Comparison of ENCODE assay signal across 10 cellular contexts in genomic region chr15:50262533-50262932, GRCh38. TPM values are rescaled to one million over a fixed set of nuclear protein-coding genes. Genes with fewer than 3 reads are reported as not detected.
DNase-seq lines count a peak whose midpoint lies in the region; ATAC-seq, FAIRE-seq and TF ChIP-seq lines count a peak whose summit lies in the region.
"Had no signal": no experiment of that assay in that cellular context is flagged by ENCODE, and none has a peak within 500 bp of the region (broad histone marks: within the 10 kb centered on the region; RNA-seq: fewer than 3 reads in every experiment).

No MANE protein-coding gene starts in this region.

- H3K9me3 Mint-ChIP-seq in CD4-positive, CD25-positive, alpha-beta regulatory T cell: peaks cover 0 to 7% (median 1%) of the 10 kb centered on the region in 7 donors
- peaks cover 6% of the 10 kb centered on the region for H3K9me3 Mint-ChIP-seq in activated T-helper 2 cell treated with anti-CD3 and anti-CD28 coated beads, Interferon-gamma antibody, Interleukin-2, Interleukin-4, amounts not matched to agents 10 μg/mL and 5 μg/mL and 100 μg/mL, durations not matched to agents 14 hours and 24 hours and 36 hours

- H3K9ac ChIP-seq in neuronal stem cell (ENCODE audit: low read depth, low read length, poor library complexity) (no peak overlapping the region), HepG2 (ENCODE audit: insufficient read depth, low read depth, low read length) (no peak overlapping the region)

- H3K18ac ChIP-seq in neuronal stem cell (ENCODE audit: low read length): peak overlapping the region; percentile 50

- POLR2A ChIA-PET in HepG2 (lab: Yijun Ruan, JAX): no interaction called here

- no peak overlapping the region for H4K91ac ChIP-seq in neuronal stem cell (ENCODE audit: low read depth, low read length, poor library complexity)

- ATAC-seq in CD4-positive, CD25-positive, alpha-beta regulatory T cell (ENCODE audit: low read depth in 2 of 2): peak; percentile 61 to 71
- no peak for ATAC-seq in HepG2
- no peak for ATAC-seq in GM19467 (IDR thresholded peaks at IDR 0.05; ENCODE audit: unreplicated experiment)

- H3K14ac ChIP-seq in neuronal stem cell (ENCODE audit: low read length): peak overlapping the region; percentile 17

- DNase-seq in CD4-positive, CD25-positive, alpha-beta regulatory T cell: peak in 2 of 3 donors; percentile 24 to 76
- DNase-seq in SKM-1 treated with dmso at 0.1 percent for 144 hours (lab: John Stamatoyannopoulos, UW; ENCODE audit: unreplicated experiment): peak; percentile 8
- peak; percentile 63 for DNase-seq in activated T-helper 2 cell treated with anti-CD3 and anti-CD28 coated beads, Interferon-gamma antibody, Interleukin-2, Interleukin-4, amounts not matched to agents 10 μg/mL and 5 μg/mL and 100 μg/mL, durations not matched to agents 14 hours and 24 hours and 36 hours (ENCODE audit: low spot score)
- no peak for DNase-seq in neuronal stem cell (ENCODE audit: low spot score)
- no peak for DNase-seq in HepG2 (ENCODE audit: low spot score)
- DNase-seq in germinal center (ENCODE audit: low spot score): no peak
- DNase-seq in MG63: no peak
- DNase-seq: AML-193 had no signal

- no TSS peak for BruUV-seq in HepG2 (replicated peaks; lab: Mats Ljungman, UMichigan)

- peak overlapping the region; percentile 11 to 73 (median 67) for H3K27ac Mint-ChIP-seq in CD4-positive, CD25-positive, alpha-beta regulatory T cell
- H3K27ac Mint-ChIP-seq in activated T-helper 2 cell treated with anti-CD3 and anti-CD28 coated beads, Interferon-gamma antibody, Interleukin-2, Interleukin-4, amounts not matched to agents 10 μg/mL and 5 μg/mL and 100 μg/mL, durations not matched to agents 14 hours and 24 hours and 36 hours: peak overlapping the region; percentile 98

- H3K4me1 Mint-ChIP-seq in CD4-positive, CD25-positive, alpha-beta regulatory T cell: peaks cover 8 to 40% (median 25%) of the 10 kb centered on the region in 4 donors
- peaks cover 62% of the 10 kb centered on the region for H3K4me1 Mint-ChIP-seq in activated T-helper 2 cell treated with anti-CD3 and anti-CD28 coated beads, Interferon-gamma antibody, Interleukin-2, Interleukin-4, amounts not matched to agents 10 μg/mL and 5 μg/mL and 100 μg/mL, durations not matched to agents 14 hours and 24 hours and 36 hours (ENCODE audit: low read depth)

- TF ChIP-seq EP300 in HepG2 (IDR thresholded peaks at IDR 0.05; ENCODE audit: low read depth in 2 of 2, low read length in 2 of 2) (no peak), HepG2 (CRISPR knock-in tag; IDR thresholded peaks at IDR 0.05; ENCODE audit: borderline replicate concordance) (no peak)

- TF ChIP-seq CTCF in HepG2 (CRISPR knock-in tag; IDR thresholded peaks at IDR 0.05): no peak

- H3K36me3 ChIP-seq in CD4-positive, CD25-positive, alpha-beta regulatory T cell (ENCODE audit: control insufficient read depth, insufficient read depth, low read length): no peaks in the 10 kb centered on the region
- H3K36me3 ChIP-seq in neuronal stem cell (replicated peaks in 1 of 2; ENCODE audit: control insufficient read depth in 2 of 2, insufficient read depth in 2 of 2, low read length in 2 of 2): no peaks in the 10 kb centered on the region
- H3K36me3 ChIP-seq in HepG2 (replicated peaks in 1 of 2; ENCODE audit: control insufficient read depth in 1 of 2, insufficient read depth in 2 of 2, low read length in 2 of 2): no peaks in the 10 kb centered on the region
- H3K36me3 ChIP-seq in MG63: no peaks in the 10 kb centered on the region
- H3K36me3 ChIP-seq: vagina had no signal

- no CpG with 5 or more reads among the region's 4 CpGs for WGBS in neuronal stem cell (ENCODE audit: extremely low coverage in 2 of 2, insufficient read length in 2 of 2, insufficient replicate concordance in 1 of 2), 2 donors
- 82% methylated on average over 4 of the region's 4 CpGs for WGBS in HepG2 (ENCODE audit: low lambda C conversion rate)

- no peak overlapping the region for H3K4ac ChIP-seq in neuronal stem cell (ENCODE audit: low read length)

- no peak overlapping the region for H2BK5ac ChIP-seq in neuronal stem cell (ENCODE audit: low read length)

- H3K27me3 ChIP-seq in CD4-positive, CD25-positive, alpha-beta regulatory T cell (ENCODE audit: control insufficient read depth, insufficient read depth, low read length): peaks cover 3% of the 10 kb centered on the region
- H3K27me3 ChIP-seq in neuronal stem cell (ENCODE audit: control insufficient read depth in 3 of 3, insufficient read depth in 3 of 3, low read depth in 1 of 3, low read length in 3 of 3) (no peaks in the 10 kb centered on the region), HepG2 (ENCODE audit: control insufficient read depth in 1 of 2, insufficient read depth in 2 of 2, low read length in 2 of 2) (no peaks in the 10 kb centered on the region; a peak in 1 of 5 replicates), MG63 (no peaks in the 10 kb centered on the region)
- H3K27me3 ChIP-seq: vagina had no signal

- H3K27me3 Mint-ChIP-seq in CD4-positive, CD25-positive, alpha-beta regulatory T cell: no peaks in the 10 kb centered on the region
- no peaks in the 10 kb centered on the region for H3K27me3 Mint-ChIP-seq in activated T-helper 2 cell treated with anti-CD3 and anti-CD28 coated beads, Interferon-gamma antibody, Interleukin-2, Interleukin-4, amounts not matched to agents 10 μg/mL and 5 μg/mL and 100 μg/mL, durations not matched to agents 14 hours and 24 hours and 36 hours (ENCODE audit: low read depth)

- peaks cover 25% of the 10 kb centered on the region for H3K4me1 ChIP-seq in CD4-positive, CD25-positive, alpha-beta regulatory T cell (ENCODE audit: control insufficient read depth, insufficient read depth, low read length, poor library complexity, severe bottlenecking)
- H3K4me1 ChIP-seq in neuronal stem cell (ENCODE audit: control insufficient read depth in 2 of 2, insufficient read depth in 1 of 2, low read depth in 1 of 2, low read length in 2 of 2) (peaks cover 7 to 10% of the 10 kb centered on the region in 2 donors), HepG2 (ENCODE audit: insufficient read depth, low read length) (peaks cover 13% of the 10 kb centered on the region)
- H3K4me1 ChIP-seq: vagina had no signal

- peak overlapping the region; percentile 39 for H3K23ac ChIP-seq in neuronal stem cell (ENCODE audit: low read depth, low read length, poor library complexity)

- no peaks in the 10 kb centered on the region for H3K79me1 ChIP-seq in neuronal stem cell (ENCODE audit: low read depth, low read length)

- no peak overlapping the region for H3K4me3 ChIP-seq in CD4-positive, CD25-positive, alpha-beta regulatory T cell (ENCODE audit: low read depth, low read length)
- H3K4me3 ChIP-seq in neuronal stem cell (ENCODE audit: low read length in 2 of 2) (no peak overlapping the region), HepG2 (replicated peaks in 1 of 3; ENCODE audit: insufficient read depth in 1 of 3, low read depth in 2 of 3, low read length in 3 of 3) (no peak overlapping the region), MG63 (no peak overlapping the region)
- H3K4me3 ChIP-seq: vagina had no signal

- H3K9me3 ChIP-seq in CD4-positive, CD25-positive, alpha-beta regulatory T cell (ENCODE audit: control insufficient read depth in 2 of 2, low read length in 2 of 2): peaks cover 0 to under 1% of the 10 kb centered on the region in 2 experiments
- H3K9me3 ChIP-seq in neuronal stem cell (replicated peaks in 1 of 2; ENCODE audit: control insufficient read depth in 2 of 2, insufficient read depth in 1 of 2, low read depth in 1 of 2, low read length in 2 of 2): no peaks in the 10 kb centered on the region
- no peaks in the 10 kb centered on the region for H3K9me3 ChIP-seq in HepG2 (ENCODE audit: low read length)
- H3K9me3 ChIP-seq in MG63: 0 out of 2 replicates have a peak, but pooled peaks cover under 1% of the 10 kb centered on the region
- H3K9me3 ChIP-seq: vagina had no signal

- no peak for TF ChIP-seq POLR2A in HepG2 (IDR thresholded peaks at IDR 0.05; ENCODE audit: insufficient read depth in 1 of 2, low read depth in 2 of 2, low read length in 2 of 2)

- H3K4me3 Mint-ChIP-seq in CD4-positive, CD25-positive, alpha-beta regulatory T cell: peak overlapping the region in 1 of 4 donors; percentile 48
- H3K4me3 Mint-ChIP-seq in activated T-helper 2 cell treated with anti-CD3 and anti-CD28 coated beads, Interferon-gamma antibody, Interleukin-2, Interleukin-4, amounts not matched to agents 10 μg/mL and 5 μg/mL and 100 μg/mL, durations not matched to agents 14 hours and 24 hours and 36 hours (ENCODE audit: low read depth): peak overlapping the region; percentile 0

- peak overlapping the region; percentile 29 for H4K8ac ChIP-seq in neuronal stem cell (ENCODE audit: low read depth, low read length)

- in situ Hi-C loops in HepG2 (cut with HindIII; ENCODE audit: extremely low pct_ligation_motif_present, low pct_unique_long_range_greater_than_20kb): no loop called here

- no peak overlapping the region for H3K27ac ChIP-seq in CD4-positive, CD25-positive, alpha-beta regulatory T cell (ENCODE audit: insufficient read depth, low read length, poor library complexity, severe bottlenecking)
- H3K27ac ChIP-seq in neuronal stem cell (replicated peaks; ENCODE audit: low read length) (no peak overlapping the region), HepG2 (ENCODE audit: extremely low read length, insufficient read depth, low read length) (no peak overlapping the region)
- H3K27ac ChIP-seq: vagina had no signal

- FAIRE-seq in HepG2 (lab: Jason Lieb, UNC): no peak

- H2AFZ ChIP-seq in neuronal stem cell (ENCODE audit: low read length): no peak overlapping the region
- H2AFZ ChIP-seq in HepG2 (ENCODE audit: low read length): no peak overlapping the region

- no peaks in the 10 kb centered on the region for H4K20me1 ChIP-seq in HepG2 (ENCODE audit: insufficient read depth, low read length)

- CTCF ChIA-PET in HepG2 (lab: Yijun Ruan, JAX; ENCODE audit: low intra/inter-chr PET ratio, low total read pairs): no interaction called here

- intact Hi-C loops in activated T-helper 2 cell treated with anti-CD3 and anti-CD28 coated beads, Interferon-gamma antibody, Interleukin-2, Interleukin-4, amounts not matched to agents 10 μg/mL and 5 μg/mL and 100 μg/mL, durations not matched to agents 14 hours and 24 hours and 36 hours (cut with micrococcal nuclease): loop anchor here (1.0 to 5.0 kb wide), 5 partner anchors 55 to 1385 kb away; partner anchors contain the start of gene EID1
- intact Hi-C loops in HepG2 (cut with micrococcal nuclease; ENCODE audit: unreplicated experiment): no loop called here

- H2AK5ac ChIP-seq in neuronal stem cell (ENCODE audit: low read depth, low read length): peak overlapping the region; percentile 92

- H2BK15ac ChIP-seq in neuronal stem cell (ENCODE audit: low read length): peak overlapping the region; percentile 90

- H2BK120ac ChIP-seq in neuronal stem cell (ENCODE audit: low read depth, low read length): peak overlapping the region; percentile 55

- peaks cover 4% of the 10 kb centered on the region for H3K36me3 Mint-ChIP-seq in CD4-positive, CD25-positive, alpha-beta regulatory T cell
- H3K36me3 Mint-ChIP-seq in activated T-helper 2 cell treated with anti-CD3 and anti-CD28 coated beads, Interferon-gamma antibody, Interleukin-2, Interleukin-4, amounts not matched to agents 10 μg/mL and 5 μg/mL and 100 μg/mL, durations not matched to agents 14 hours and 24 hours and 36 hours (ENCODE audit: low read depth): peaks cover 5% of the 10 kb centered on the region

- H3K79me2 ChIP-seq in HepG2 (ENCODE audit: insufficient read depth, low read length): no peaks in the 10 kb centered on the region

- no peak for TF ChIP-seq RAD21 in HepG2 (CRISPR knock-in tag; IDR thresholded peaks at IDR 0.05)

- H2BK12ac ChIP-seq in neuronal stem cell (ENCODE audit: low read length): peak overlapping the region; percentile 30

- H3K4me2 ChIP-seq in neuronal stem cell (ENCODE audit: insufficient read depth, low read length, poor library complexity, severe bottlenecking) (no peak overlapping the region), HepG2 (ENCODE audit: low read depth, low read length) (no peak overlapping the region)

RNA-seq across cellular contexts. Expression of gene HDC, which starts 3.0 kb away (rescaled TPM):
- 3.5 TPM for total RNA-seq in CD4-positive, CD25-positive, alpha-beta regulatory T cell
- polyA plus RNA-seq in CD4-positive, CD25-positive, alpha-beta regulatory T cell: not detected
- total RNA-seq in activated T-helper 2 cell treated with anti-CD3 and anti-CD28 coated beads, Interferon-gamma antibody, Interleukin-2, Interleukin-4, amounts not matched to agents 10 μg/mL and 5 μg/mL and 100 μg/mL, durations not matched to agents 14 hours and 24 hours and 36 hours: 8.7 and 9.3 TPM in 2 replicates
- 0.22 TPM for polyA plus RNA-seq in neuronal stem cell (2013, experiment 1 of 2)
- polyA plus RNA-seq in neuronal stem cell (2013, experiment 2 of 2): 0.26 TPM
- not detected in 2 replicates for total RNA-seq in HepG2 (2016; rRNA removed; fragmentation: Illumina TruSeq; extraction: Trizol)
- total RNA-seq in HepG2 (2016; cell fraction: cytosol; rRNA removed; fragmentation: Illumina TruSeq; extraction: Trizol; ENCODE audit: low read depth): not detected in 2 replicates
- total RNA-seq in HepG2 (2016; cell fraction: insoluble cytoplasmic fraction; rRNA removed; fragmentation: Illumina TruSeq; extraction: Trizol): not detected in 2 replicates
- total RNA-seq in HepG2 (2016; cell fraction: membrane; rRNA removed; fragmentation: Illumina TruSeq; extraction: Trizol): not detected in 2 replicates
- total RNA-seq in HepG2 (2016; cell fraction: nucleus; rRNA removed; fragmentation: Illumina TruSeq; extraction: Trizol): not detected in 2 replicates
- polyA plus RNA-seq in HepG2 (2011; rRNA removed): not detected in 2 replicates
- polyA plus RNA-seq in HepG2 (2011; cell fraction: cytosol; rRNA removed): not detected in 2 replicates
- polyA plus RNA-seq in HepG2 (2011; cell fraction: nucleus; rRNA removed): 0.19 TPM in 1 of 2 replicates, not detected in the other
- polyA plus RNA-seq in HepG2 (2012): not detected in 2 replicates
- polyA plus RNA-seq in HepG2 (2016; cell fraction: cytosol; fragmentation: Illumina TruSeq; extraction: Trizol; ENCODE audit: low read depth): not detected in 2 replicates
- not detected in 2 replicates for polyA plus RNA-seq in HepG2 (2016; cell fraction: insoluble cytoplasmic fraction; fragmentation: Illumina TruSeq; extraction: Trizol; ENCODE audit: low read depth)
- polyA plus RNA-seq in HepG2 (2016; cell fraction: membrane; fragmentation: Illumina TruSeq; extraction: Trizol; ENCODE audit: low read depth): not detected in 2 replicates
- not detected in 2 replicates for polyA plus RNA-seq in HepG2 (2016; cell fraction: nucleus; fragmentation: Illumina TruSeq; extraction: Trizol; ENCODE audit: insufficient read depth, low read depth)
- 1.1 TPM in 1 of 2 replicates, not detected in the other for polyA minus RNA-seq in HepG2 (2011; rRNA and poly(A)+ RNA removed; ENCODE audit: low replicate concordance)
- polyA minus RNA-seq in HepG2 (2011; cell fraction: cytosol; rRNA and poly(A)+ RNA removed): not detected in 2 replicates
- polyA minus RNA-seq in HepG2 (2011; cell fraction: nucleus; rRNA and poly(A)+ RNA removed): not detected in 2 replicates
- not detected in 2 replicates for total RNA-seq in MG63 (2014; rRNA removed; shearing (Covaris generic); ENCODE audit: low replicate concordance)

Comparison
In these comparisons a context has a peak if more than half of its experiments do, and no peak if none do; other contexts are left out.
1. ATAC-seq: peak in CD4-positive, CD25-positive, alpha-beta regulatory T cell (2 of 2); none in HepG2 (single experiment) and GM19467 (single experiment).
2. DNase-seq: peak in CD4-positive, CD25-positive, alpha-beta regulatory T cell (2 of 3), SKM-1 treated with dmso at 0.1 percent for 144 hours (single experiment) and activated T-helper 2 cell treated with anti-CD3 and anti-CD28 coated beads, Interferon-gamma antibody, Interleukin-2, Interleukin-4, amounts not matched to agents 10 μg/mL and 5 μg/mL and 100 μg/mL, durations not matched to agents 14 hours and 24 hours and 36 hours (single experiment); none in neuronal stem cell (single experiment), HepG2 (single experiment), germinal center (single experiment) and MG63 (single experiment).